22 cellular contexts compared by ENCODE assay signal in the genomic region with DNA sequence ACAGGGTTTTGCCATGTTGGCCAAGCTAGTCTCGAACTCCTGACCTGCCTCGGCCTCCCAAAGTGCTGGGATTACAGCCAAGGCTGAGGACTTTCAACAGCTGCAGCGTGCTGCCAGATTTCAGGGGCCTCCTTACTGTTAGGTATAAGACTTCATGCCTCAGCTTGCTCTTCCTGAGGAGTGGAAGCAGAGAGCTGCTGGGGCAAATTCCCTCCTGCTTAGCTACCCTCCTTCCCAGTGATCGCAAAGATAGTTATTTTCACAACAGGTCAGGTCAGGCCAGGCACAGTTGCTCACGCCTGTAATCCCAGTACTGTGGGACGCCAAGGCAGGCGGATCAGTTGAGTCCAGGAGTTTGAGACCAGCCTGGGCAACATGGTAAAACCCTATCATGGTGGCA. TPM values are rescaled to one million over a fixed set of nuclear protein-coding genes. Genes with fewer than 3 reads are reported as not detected.
A peak's percentile ranks its signal among the peaks of the same experiment; 100 is the strongest.
DNase-seq lines count a peak whose midpoint lies in the region; ATAC-seq, FAIRE-seq and TF ChIP-seq lines count a peak whose summit lies in the region.
"Had no signal": no experiment of that assay in that cellular context is flagged by ENCODE, and none has a peak within 500 bp of the region (broad histone marks: within the 10 kb centered on the region; RNA-seq: fewer than 3 reads in every experiment).

No MANE protein-coding gene starts in this region.

- H3K36me3 ChIP-seq in K562 (ENCODE audit: control insufficient read depth, insufficient read depth, low read length) (peaks cover 27% of the 10 kb centered on the region; the same call in 2 of the 3 replicates), kidney (ENCODE audit: control insufficient read depth in 1 of 2, insufficient read depth in 2 of 2, low read length in 2 of 2) (peaks cover 17 to 24% of the 10 kb centered on the region in 2 donors), pancreas (peaks cover 0 to 9% (median 7%) of the 10 kb centered on the region in 3 donors)

- peaks cover 9 to 28% of the 10 kb centered on the region in 2 donors for H3K4me1 Mint-ChIP-seq in stimulated activated naive B cell treated with anti-CD40 and anti-IgM and Interleukin-4, amounts not matched to agents 10 μg/mL and 1 μg/mL and 100 μg/mL, for 72 hours
- H3K4me1 Mint-ChIP-seq in Calu3 (ENCODE audit: low read depth, unreplicated experiment): no peaks in the 10 kb centered on the region

- H3K9ac ChIP-seq in K562 (ENCODE audit: insufficient read depth in 1 of 2, low read depth in 2 of 2, low read length in 2 of 2) (no peak overlapping the region), kidney (ENCODE audit: low read length in 2 of 2) (no peak overlapping the region)
- H3K9ac ChIP-seq: BLaER1 treated with 17β-estradiol and CSF1 and Interleukin-3, amounts not matched to agents 10 nM and 100 nM had no signal

- H3K27ac ChIP-seq in K562 (ENCODE audit: extremely low read depth, low read depth, low read length): no peak overlapping the region; the same call in 2 of the 3 replicates
- no peak overlapping the region for H3K27ac ChIP-seq in kidney (ENCODE audit: low read depth in 2 of 2, low read length in 2 of 2)
- H3K27ac ChIP-seq in pancreas: no peak overlapping the region
- H3K27ac ChIP-seq in caudate nucleus (ENCODE audit: low read depth, low read length): no peak overlapping the region
- H3K27ac ChIP-seq: BLaER1 treated with 17β-estradiol and CSF1 and Interleukin-3, amounts not matched to agents 10 nM and 100 nM; HL-60 had no signal

- TF ChIP-seq POLR2A in K562 (conservative IDR thresholded peaks at IDR 0.05): no peak

- ATAC-seq in K562 (no peak), pancreas (no peak)
- no peak for ATAC-seq in stimulated activated naive B cell treated with anti-CD40 and anti-IgM and Interleukin-4, amounts not matched to agents 10 μg/mL and 1 μg/mL and 100 μg/mL, for 72 hours (replicated peaks)
- ATAC-seq: CD8-positive, alpha-beta T cell; GM12878; HCT116 had no signal

- H3K4me2 ChIP-seq in K562 (ENCODE audit: insufficient read depth, low read length): no peak overlapping the region
- H3K4me2 ChIP-seq: BLaER1 treated with 17β-estradiol and CSF1 and Interleukin-3, amounts not matched to agents 10 nM and 100 nM had no signal

- peak; percentile 6 for FAIRE-seq in K562 (lab: Jason Lieb, UNC)
- FAIRE-seq in kidney (lab: Jason Lieb, UNC): no peak
- no peak for FAIRE-seq in pancreas (lab: Jason Lieb, UNC)
- FAIRE-seq: GM12878 had no signal

- intact Hi-C loops in K562 (cut with micrococcal nuclease): no loop called here
- intact Hi-C loops in kidney (cut with DNase I): no loop called here
- intact Hi-C loops in Calu3 (cut with micrococcal nuclease; ENCODE audit: unreplicated experiment): no loop called here
- intact Hi-C loops in pancreas (cut with DNase I): no loop called here

- H3K36me3 Mint-ChIP-seq in stimulated activated naive B cell treated with anti-CD40 and anti-IgM and Interleukin-4, amounts not matched to agents 10 μg/mL and 1 μg/mL and 100 μg/mL, for 72 hours: peaks cover 53 to 67% of the 10 kb centered on the region in 2 donors
- peaks cover 15% of the 10 kb centered on the region for H3K36me3 Mint-ChIP-seq in Calu3 (ENCODE audit: insufficient read depth, unreplicated experiment)

- H3K4me1 ChIP-seq in K562 (replicated peaks in 1 of 2; ENCODE audit: control insufficient read depth in 2 of 2, insufficient read depth in 2 of 2, low read length in 2 of 2) (peaks cover 8 to 18% of the 10 kb centered on the region in 2 experiments; a peak in 4 of 5 replicates), kidney (ENCODE audit: control insufficient read depth in 1 of 2, insufficient read depth in 1 of 2, low read depth in 1 of 2, low read length in 2 of 2) (peaks cover 0 to 9% of the 10 kb centered on the region in 2 donors), pancreas (peaks cover 0 to 11% (median 0%) of the 10 kb centered on the region in 3 donors)
- H3K4me1 ChIP-seq: BLaER1 treated with 17β-estradiol and CSF1 and Interleukin-3, amounts not matched to agents 10 nM and 100 nM had no signal

- H3K9me3 Mint-ChIP-seq in stimulated activated naive B cell treated with anti-CD40 and anti-IgM and Interleukin-4, amounts not matched to agents 10 μg/mL and 1 μg/mL and 100 μg/mL, for 72 hours: no peaks in the 10 kb centered on the region
- no peaks in the 10 kb centered on the region for H3K9me3 Mint-ChIP-seq in Calu3 (ENCODE audit: low read depth, unreplicated experiment)
- H3K9me3 Mint-ChIP-seq: CD8-positive, alpha-beta T cell; HFFc6 had no signal

- POLR2A ChIA-PET in K562 (lab: Yijun Ruan, JAX): interaction anchor here (0.6 to 1.0 kb wide), 4 partner anchors 8 to 305 kb away, joined by 3 to 4 read pairs (median 4); no protein-coding TSS in a partner anchor

- in situ Hi-C loops in K562 (cut with MboI): no loop called here

- CTCF ChIA-PET in K562 (lab: Yijun Ruan, JAX; ENCODE audit: low intra/inter-chr PET ratio) (no interaction called here), Calu3 (lab: Charles Lee) (interaction anchor here (1.0 kb wide), 1 partner anchor 10 kb away, joined by 3 read pairs; no protein-coding TSS in a partner anchor)

- DNase-seq in K562 (ENCODE audit: extremely low read depth in 1 of 4, low spot score in 3 of 4) (no peak), epithelial cell of esophagus (ENCODE audit: low read depth) (peak; percentile 80), kidney (peak; percentile 27), Calu3 (no peak), pancreas (no peak), caudate nucleus (lab: John Stamatoyannopoulos, UW) (no peak)
- no peak for DNase-seq in stimulated activated naive B cell treated with anti-CD40 and anti-IgM and Interleukin-4, amounts not matched to agents 10 μg/mL and 1 μg/mL and 100 μg/mL, for 72 hours
- DNase-seq: CD8-positive, alpha-beta T cell; DMS 273 treated with DMSO at 0.1 percent for 48 hours; DMS53; DND-41; EL; GOT3; H7; HFFc6 had no signal

- no peak overlapping the region for H3K4me3 Mint-ChIP-seq in stimulated activated naive B cell treated with anti-CD40 and anti-IgM and Interleukin-4, amounts not matched to agents 10 μg/mL and 1 μg/mL and 100 μg/mL, for 72 hours
- H3K4me3 Mint-ChIP-seq in Calu3 (ENCODE audit: low read depth, unreplicated experiment): no peak overlapping the region
- H3K4me3 Mint-ChIP-seq: B cell; CD8-positive, alpha-beta T cell; HFFc6 had no signal

- peaks cover 14 to 23% of the 10 kb centered on the region in 2 donors for H3K27me3 Mint-ChIP-seq in stimulated activated naive B cell treated with anti-CD40 and anti-IgM and Interleukin-4, amounts not matched to agents 10 μg/mL and 1 μg/mL and 100 μg/mL, for 72 hours
- H3K27me3 Mint-ChIP-seq in Calu3 (ENCODE audit: unreplicated experiment): peaks cover 15% of the 10 kb centered on the region

- H3K27ac Mint-ChIP-seq in stimulated activated naive B cell treated with anti-CD40 and anti-IgM and Interleukin-4, amounts not matched to agents 10 μg/mL and 1 μg/mL and 100 μg/mL, for 72 hours: peak overlapping the region; percentile 42
- H3K27ac Mint-ChIP-seq in Calu3 (ENCODE audit: unreplicated experiment): no peak overlapping the region
- H3K27ac Mint-ChIP-seq: B cell; CD8-positive, alpha-beta T cell; HFFc6 had no signal

- peaks cover 3% of the 10 kb centered on the region for H3K9me1 ChIP-seq in K562 (ENCODE audit: control insufficient read depth, insufficient read depth, low read length)

- no peaks in the 10 kb centered on the region for H4K20me1 ChIP-seq in K562 (replicated peaks; ENCODE audit: control insufficient read depth, insufficient read depth, low read length)

- no peaks in the 10 kb centered on the region for H3K79me2 ChIP-seq in K562 (ENCODE audit: control insufficient read depth, insufficient read depth, low read length)

- TF ChIP-seq RAD21 in K562 (CRISPR knock-in tag; conservative IDR thresholded peaks at IDR 0.05 in 1 of 2, IDR thresholded peaks at IDR 0.05 in 1 of 2): no peak

- H3K4me3 ChIP-seq in K562 (no peak overlapping the region), epithelial cell of esophagus (ENCODE audit: low read length) (no peak overlapping the region), kidney (ENCODE audit: low read length in 2 of 2) (no peak overlapping the region), pancreas (no peak overlapping the region)
- H3K4me3 ChIP-seq: BLaER1 treated with 17β-estradiol and CSF1 and Interleukin-3, amounts not matched to agents 10 nM and 100 nM; GM12878 had no signal

- no peaks in the 10 kb centered on the region for H3K9me3 ChIP-seq in K562 (replicated peaks; ENCODE audit: control insufficient read depth, insufficient read depth, low read depth, low read length)
- H3K9me3 ChIP-seq in kidney (ENCODE audit: control insufficient read depth in 1 of 2, low read length in 2 of 2): no peaks in the 10 kb centered on the region
- H3K9me3 ChIP-seq in pancreas: no peaks in the 10 kb centered on the region
- H3K9me3 ChIP-seq: BLaER1 treated with 17β-estradiol and CSF1 and Interleukin-3, amounts not matched to agents 10 nM and 100 nM had no signal

- TF ChIP-seq EP300 in K562 (IDR thresholded peaks at IDR 0.05; ENCODE audit: low read length): no peak

- H3K27me3 ChIP-seq in K562 (ENCODE audit: control insufficient read depth in 2 of 2, insufficient read depth in 2 of 2, low read length in 2 of 2): no peaks in the 10 kb centered on the region
- H3K27me3 ChIP-seq in pancreas: no peaks in the 10 kb centered on the region

- TF ChIP-seq CTCF in K562 (IDR thresholded peaks at IDR 0.05 in 2 of 3, conservative IDR thresholded peaks at IDR 0.05 in 1 of 3; ENCODE audit: insufficient read depth in 2 of 3, low read depth in 1 of 3, low read length in 3 of 3): no peak
- no peak for TF ChIP-seq CTCF in epithelial cell of esophagus (IDR thresholded peaks at IDR 0.05; ENCODE audit: insufficient read depth, low read depth, low read length, missing control alignments)
- TF ChIP-seq CTCF in kidney (IDR thresholded peaks at IDR 0.05; ENCODE audit: borderline replicate concordance, extremely low read depth, insufficient read depth): no peak
- TF ChIP-seq CTCF in Calu3 (IDR thresholded peaks at IDR 0.05; ENCODE audit: unreplicated experiment): no peak
- TF ChIP-seq CTCF in pancreas (IDR thresholded peaks at IDR 0.05): no peak

- WGBS in K562 (ENCODE audit: insufficient coverage, low coverage, missing lambda C conversion rate): 87% methylated on average over 7 of the region's 7 CpGs
- 91 to 95% methylated on average over 7 of the region's 7 CpGs for WGBS in pancreas, 2 donors

- BruUV-seq in K562 (replicated peaks; lab: Mats Ljungman, UMichigan): no TSS peak
- no TSS peak for BruUV-seq in Calu3 (replicated peaks; lab: Mats Ljungman, UMichigan)

- no peak overlapping the region for H2AFZ ChIP-seq in K562 (ENCODE audit: low read depth, low read length)

RNA-seq across cellular contexts. Expression of a gene that starts 2.6 kb away (rescaled TPM):
- not detected in 2 replicates for total RNA-seq in K562 (2011; cell fraction: chromatin; rRNA removed; ENCODE audit: low replicate concordance)
- total RNA-seq in K562 (2011; cell fraction: nucleolus; rRNA removed): not detected in 2 replicates
- 0.46 TPM in 1 of 2 replicates, not detected in the other for total RNA-seq in K562 (2011; cell fraction: nucleoplasm; rRNA removed)
- total RNA-seq in K562 (2014; rRNA removed): 0.49 TPM in 1 of 2 replicates, not detected in the other
- total RNA-seq in K562 (2014; rRNA removed; fragmentation: Illumina TruSeq; extraction: Trizol): 0.22 TPM in 1 of 2 replicates, not detected in the other
- total RNA-seq in K562 (2015; rRNA removed; fragmentation: Illumina TruSeq; extraction: Trizol): 0.33 TPM in 1 of 2 replicates, not detected in the other
- total RNA-seq in K562 (2021): not detected in 2 replicates
- polyA plus RNA-seq in K562 (2011; rRNA removed): 0.19 and 0.33 TPM in 2 replicates
- 0.03 and 0.34 TPM in 2 replicates for polyA plus RNA-seq in K562 (2011; cell fraction: cytosol; rRNA removed)
- polyA plus RNA-seq in K562 (2011; cell fraction: nucleus; rRNA removed): 0.33 and 0.48 TPM in 2 replicates
- 0.36 and 0.91 TPM in 2 replicates for polyA plus RNA-seq in K562 (2012)
- 0.51 TPM in 1 of 2 replicates, not detected in the other for polyA plus RNA-seq in K562 (2014; fragmentation: Illumina TruSeq; extraction: Trizol)
- polyA plus RNA-seq in K562 (2014; fragmentation: Nextera tagmentation; extraction: Ambion mirVana): under 1 TPM; 0.25 to 0.56 TPM
- 0.24 and 0.34 TPM in 2 replicates for polyA plus RNA-seq in K562 (2014; rRNA removed)
- polyA minus RNA-seq in K562 (2011; rRNA and poly(A)+ RNA removed): not detected in 2 replicates
- polyA minus RNA-seq in K562 (2011; cell fraction: cytosol; rRNA and poly(A)+ RNA removed): not detected in 2 replicates
- not detected in 2 replicates for polyA minus RNA-seq in K562 (2011; cell fraction: nucleus; rRNA and poly(A)+ RNA removed)
- 0.16 TPM for total RNA-seq in kidney
- 0.19 TPM for polyA plus RNA-seq in kidney (ENCODE audit: insufficient read depth, low read depth, low replicate concordance)
- total RNA-seq in Calu3 (2022): not detected in 2 replicates
- under 1 TPM in 3 of 6 donors, not detected in 3; 0.12 to 0.19 (median 0.12) TPM for total RNA-seq in pancreas
- under 1 TPM; 0.19 to 0.85 TPM for polyA plus RNA-seq in pancreas
- total RNA-seq: A172, GM12878, HFFc6, HT1080 had no signal

RNA-seq across cellular contexts. Expression of a gene that starts 30.5 kb away (rescaled TPM):
- total RNA-seq in K562 (2011; cell fraction: chromatin; rRNA removed; ENCODE audit: low replicate concordance): 33.6 and 67.8 TPM in 2 replicates
- total RNA-seq in K562 (2011; cell fraction: nucleolus; rRNA removed): 33.7 and 49.2 TPM in 2 replicates
- 26.6 and 32.0 TPM in 2 replicates for total RNA-seq in K562 (2011; cell fraction: nucleoplasm; rRNA removed)
- total RNA-seq in K562 (2014; rRNA removed): 29.9 and 38.9 TPM in 2 replicates
- total RNA-seq in K562 (2014; rRNA removed; fragmentation: Illumina TruSeq; extraction: Trizol): 12.6 and 13.5 TPM in 2 replicates
- total RNA-seq in K562 (2015; rRNA removed; fragmentation: Illumina TruSeq; extraction: Trizol): 23.5 and 25.5 TPM in 2 replicates
- 40.2 and 40.6 TPM in 2 replicates for total RNA-seq in K562 (2021)
- 12.7 and 16.6 TPM in 2 replicates for polyA plus RNA-seq in K562 (2011; rRNA removed)
- 12.3 and 19.3 TPM in 2 replicates for polyA plus RNA-seq in K562 (2011; cell fraction: cytosol; rRNA removed)
- polyA plus RNA-seq in K562 (2011; cell fraction: nucleus; rRNA removed): 46.8 and 95.4 TPM in 2 replicates
- polyA plus RNA-seq in K562 (2012): 23.7 and 24.3 TPM in 2 replicates
- 26.7 and 30.5 TPM in 2 replicates for polyA plus RNA-seq in K562 (2014; fragmentation: Illumina TruSeq; extraction: Trizol)
- polyA plus RNA-seq in K562 (2014; fragmentation: Nextera tagmentation; extraction: Ambion mirVana): 1 to 10 TPM; 1.1 to 1.4 TPM
- polyA plus RNA-seq in K562 (2014; rRNA removed): 26.0 and 32.8 TPM in 2 replicates
- 14.6 and 16.9 TPM in 2 replicates for polyA minus RNA-seq in K562 (2011; rRNA and poly(A)+ RNA removed)
- 15.2 and 22.2 TPM in 2 replicates for polyA minus RNA-seq in K562 (2011; cell fraction: cytosol; rRNA and poly(A)+ RNA removed)
- 24.9 and 29.5 TPM in 2 replicates for polyA minus RNA-seq in K562 (2011; cell fraction: nucleus; rRNA and poly(A)+ RNA removed)
- 22.4 TPM for total RNA-seq in kidney
- polyA plus RNA-seq in kidney (ENCODE audit: insufficient read depth, low read depth, low replicate concordance): 6.2 TPM
- total RNA-seq in Calu3 (2022): 19.8 and 20.4 TPM in 2 replicates
- 10 to 100 TPM in 1 of 6 donors, 1 to 10 TPM in 5; 7.0 to 10.8 (median 8.4) TPM for total RNA-seq in pancreas
- polyA plus RNA-seq in pancreas: 10 to 100 TPM in 1 of 2 donors, 1 to 10 TPM in 1; 5.8 to 10.4 TPM

RNA-seq across cellular contexts. Expression of a gene that starts 48.7 kb away (rescaled TPM):
- 74.9 and 150 TPM in 2 replicates for total RNA-seq in K562 (2011; cell fraction: chromatin; rRNA removed; ENCODE audit: low replicate concordance)
- total RNA-seq in K562 (2011; cell fraction: nucleolus; rRNA removed): 93.6 and 122 TPM in 2 replicates
- 99.4 and 140 TPM in 2 replicates for total RNA-seq in K562 (2011; cell fraction: nucleoplasm; rRNA removed)
- total RNA-seq in K562 (2014; rRNA removed) (27.6 and 39.3 TPM in 2 replicates), K562 (2014; rRNA removed; fragmentation: Illumina TruSeq; extraction: Trizol) (14.6 and 18.2 TPM in 2 replicates), K562 (2015; rRNA removed; fragmentation: Illumina TruSeq; extraction: Trizol) (26.4 and 27.5 TPM in 2 replicates), K562 (2021) (23.6 and 25.7 TPM in 2 replicates), kidney (31.1 TPM), Calu3 (2022) (17.1 and 21.8 TPM in 2 replicates), pancreas (10 to 100 TPM in 1 of 6 donors, 1 to 10 TPM in 5; 5.9 to 13.9 (median 7.8) TPM)
- polyA plus RNA-seq in K562 (2011; rRNA removed) (26.6 and 31.0 TPM in 2 replicates), K562 (2014; fragmentation: Illumina TruSeq; extraction: Trizol) (32.3 and 33.0 TPM in 2 replicates), K562 (2014; fragmentation: Nextera tagmentation; extraction: Ambion mirVana) (10 to 100 TPM in 1 of 2 experiments, 1 to 10 TPM in 1; 6.6 to 12.0 TPM), K562 (2014; rRNA removed) (24.4 and 26.5 TPM in 2 replicates), kidney (ENCODE audit: insufficient read depth, low read depth, low replicate concordance) (51.6 TPM), pancreas (10 to 100 TPM; 11.2 to 12.7 TPM)
- polyA plus RNA-seq in K562 (2011; cell fraction: cytosol; rRNA removed): 27.6 and 51.7 TPM in 2 replicates
- 41.4 and 56.0 TPM in 2 replicates for polyA plus RNA-seq in K562 (2011; cell fraction: nucleus; rRNA removed)
- 23.4 and 31.1 TPM in 2 replicates for polyA plus RNA-seq in K562 (2012)
- polyA minus RNA-seq in K562 (2011; rRNA and poly(A)+ RNA removed): 38.9 and 47.9 TPM in 2 replicates
- 16.7 and 29.9 TPM in 2 replicates for polyA minus RNA-seq in K562 (2011; cell fraction: cytosol; rRNA and poly(A)+ RNA removed)
- 52.4 and 57.1 TPM in 2 replicates for polyA minus RNA-seq in K562 (2011; cell fraction: nucleus; rRNA and poly(A)+ RNA removed)

RNA-seq across cellular contexts. Expression of a gene that starts 51.7 kb away (rescaled TPM):
- total RNA-seq in K562 (2011; cell fraction: chromatin; rRNA removed; ENCODE audit: low replicate concordance): 172 and 205 TPM in 2 replicates
- 108 and 109 TPM in 2 replicates for total RNA-seq in K562 (2011; cell fraction: nucleolus; rRNA removed)
- 116 and 119 TPM in 2 replicates for total RNA-seq in K562 (2011; cell fraction: nucleoplasm; rRNA removed)
- total RNA-seq in K562 (2014; rRNA removed) (32.4 and 35.3 TPM in 2 replicates), K562 (2014; rRNA removed; fragmentation: Illumina TruSeq; extraction: Trizol) (28.5 and 30.4 TPM in 2 replicates), K562 (2015; rRNA removed; fragmentation: Illumina TruSeq; extraction: Trizol) (32.0 and 33.3 TPM in 2 replicates), K562 (2021) (40.6 and 44.9 TPM in 2 replicates), kidney (44.5 TPM), Calu3 (2022) (36.3 and 38.1 TPM in 2 replicates), pancreas (10 to 100 TPM; 11.5 to 20.8 (median 13.0) TPM)
- polyA plus RNA-seq in K562 (2011; rRNA removed) (47.8 and 50.6 TPM in 2 replicates), K562 (2014; fragmentation: Illumina TruSeq; extraction: Trizol) (40.3 and 44.4 TPM in 2 replicates), K562 (2014; fragmentation: Nextera tagmentation; extraction: Ambion mirVana) (1 to 10 TPM; 8.2 to 9.9 TPM), K562 (2014; rRNA removed) (37.6 and 37.8 TPM in 2 replicates), kidney (ENCODE audit: insufficient read depth, low read depth, low replicate concordance) (28.0 TPM), pancreas (10 to 100 TPM; 14.0 to 20.6 TPM)
- polyA plus RNA-seq in K562 (2011; cell fraction: cytosol; rRNA removed): 48.0 and 51.9 TPM in 2 replicates
- 85.4 and 122 TPM in 2 replicates for polyA plus RNA-seq in K562 (2011; cell fraction: nucleus; rRNA removed)
- 45.5 and 57.8 TPM in 2 replicates for polyA plus RNA-seq in K562 (2012)
- polyA minus RNA-seq in K562 (2011; rRNA and poly(A)+ RNA removed): 51.9 and 65.7 TPM in 2 replicates
- 27.6 and 28.7 TPM in 2 replicates for polyA minus RNA-seq in K562 (2011; cell fraction: cytosol; rRNA and poly(A)+ RNA removed)
- 28.7 and 48.8 TPM in 2 replicates for polyA minus RNA-seq in K562 (2011; cell fraction: nucleus; rRNA and poly(A)+ RNA removed)

Comparison
In these comparisons a context has a peak if more than half of its experiments do, and no peak if none do; other contexts are left out.
1. DNase-seq: peak in epithelial cell of esophagus (single experiment) and kidney (single experiment); none in K562 (0 of 4), stimulated activated naive B cell treated with anti-CD40 and anti-IgM and Interleukin-4, amounts not matched to agents 10 μg/mL and 1 μg/mL and 100 μg/mL, for 72 hours (single experiment), Calu3 (single experiment), pancreas (0 of 6) and caudate nucleus (0 of 61).